Comparison of ENCODE assay signal across 9 cellular contexts in genomic region chr4:40662962-40663604, GRCh38. TPM values are rescaled to one million over a fixed set of nuclear protein-coding genes. Genes with fewer than 3 reads are reported as not detected.
DNase-seq lines count a peak whose midpoint lies in the region; ATAC-seq and TF ChIP-seq lines count a peak whose summit lies in the region.
"Had no signal": no experiment of that assay in that cellular context is flagged by ENCODE, and none has a peak within 500 bp of the region (broad histone marks: within the 10 kb centered on the region; RNA-seq: fewer than 3 reads in every experiment).

No MANE protein-coding gene starts in this region.

- H3K27ac Mint-ChIP-seq in activated CD4-positive, alpha-beta T cell treated with anti-CD3 and anti-CD28 coated beads, Interleukin-2, amount 10 ng/mL, durations not matched to agents 7 days and 5 days = no peak overlapping the region

- POLR2A ChIA-PET in activated CD4-positive, alpha-beta T cell treated with anti-CD3 and anti-CD28 coated beads, Interleukin-2, amount 10 ng/mL, durations not matched to agents 7 days and 5 days (lab: Charles Lee) = no interaction called here

- WGBS in body of pancreas, 2 donors = 8 to 18% methylated on average over 10 of the region's 10 CpGs

- CTCF ChIA-PET in activated CD4-positive, alpha-beta T cell treated with anti-CD3 and anti-CD28 coated beads, Interleukin-2, amount 10 ng/mL, durations not matched to agents 7 days and 5 days (lab: Charles Lee) = interaction anchor here (1.0 to 1.9 kb wide), 6 partner anchors 10 to 32 kb away, joined by 3 to 10 read pairs (median 4); no protein-coding TSS in a partner anchor

- no peak for TF ChIP-seq POLR2A in body of pancreas (IDR thresholded peaks at IDR 0.05)

- no peaks in the 10 kb centered on the region for H3K27me3 Mint-ChIP-seq in activated CD4-positive, alpha-beta T cell treated with anti-CD3 and anti-CD28 coated beads, Interleukin-2, amount 10 ng/mL, durations not matched to agents 7 days and 5 days

- H3K27me3 ChIP-seq in body of pancreas (no peaks in the 10 kb centered on the region), BE2C (no peaks in the 10 kb centered on the region)
- H3K27me3 ChIP-seq: BLaER1 treated with 17β-estradiol and CSF1 and Interleukin-3, amounts not matched to agents 10 nM and 100 nM had no signal

- H3K4me1 Mint-ChIP-seq in activated CD4-positive, alpha-beta T cell treated with anti-CD3 and anti-CD28 coated beads, Interleukin-2, amount 10 ng/mL, durations not matched to agents 7 days and 5 days = peaks cover 10% of the 10 kb centered on the region

- H3K36me3 Mint-ChIP-seq in activated CD4-positive, alpha-beta T cell treated with anti-CD3 and anti-CD28 coated beads, Interleukin-2, amount 10 ng/mL, durations not matched to agents 7 days and 5 days (ENCODE audit: low read depth) = no peaks in the 10 kb centered on the region

- no peak for TF ChIP-seq CTCF in body of pancreas (IDR thresholded peaks at IDR 0.05)
- TF ChIP-seq CTCF in retinal pigment epithelial cell (conservative IDR thresholded peaks at IDR 0.05; ENCODE audit: low read depth, low read length) = no peak
- TF ChIP-seq CTCF in BE2C (IDR thresholded peaks at IDR 0.05; ENCODE audit: low read depth, low read length) = no peak

- H3K9me3 ChIP-seq in body of pancreas (no peaks in the 10 kb centered on the region), BE2C (no peaks in the 10 kb centered on the region)
- H3K9me3 ChIP-seq: BLaER1 treated with 17β-estradiol and CSF1 and Interleukin-3, amounts not matched to agents 10 nM and 100 nM had no signal

- H3K9me3 Mint-ChIP-seq in activated CD4-positive, alpha-beta T cell treated with anti-CD3 and anti-CD28 coated beads, Interleukin-2, amount 10 ng/mL, durations not matched to agents 7 days and 5 days = peaks cover 2% of the 10 kb centered on the region

- no peak overlapping the region for H3K4me3 Mint-ChIP-seq in activated CD4-positive, alpha-beta T cell treated with anti-CD3 and anti-CD28 coated beads, Interleukin-2, amount 10 ng/mL, durations not matched to agents 7 days and 5 days

- ATAC-seq in HG02642 (IDR thresholded peaks at IDR 0.05; ENCODE audit: poor library complexity, unreplicated experiment) (peak; percentile 76), body of pancreas (peak; percentile 63), HG03097 (IDR thresholded peaks at IDR 0.05; ENCODE audit: low FRiP score, unreplicated experiment) (no peak)

- no peak overlapping the region for H3K4me3 ChIP-seq in body of pancreas
- no peak overlapping the region for H3K4me3 ChIP-seq in retinal pigment epithelial cell (ENCODE audit: low read length)
- H3K4me3 ChIP-seq in BE2C (ENCODE audit: low read depth, low read length) = no peak overlapping the region
- H3K4me3 ChIP-seq: BLaER1 treated with 17β-estradiol and CSF1 and Interleukin-3, amounts not matched to agents 10 nM and 100 nM had no signal

- peak; percentile 73 for DNase-seq in activated CD4-positive, alpha-beta T cell treated with anti-CD3 and anti-CD28 coated beads for 48 hours
- DNase-seq in activated CD4-positive, alpha-beta T cell treated with anti-CD3 and anti-CD28 coated beads, Interleukin-2, amount 10 ng/mL, durations not matched to agents 7 days and 5 days = no peak
- DNase-seq in NCI-H2029 treated with DMSO at 0.1 percent for 48 hours (lab: John Stamatoyannopoulos, UW) (peak; percentile 98), body of pancreas (peak; percentile 23 to 41 (median 28)), retinal pigment epithelial cell (ENCODE audit: low read depth) (peak; percentile 64), BE2C (no peak)

- H3K4me1 ChIP-seq in body of pancreas (peaks cover 11% of the 10 kb centered on the region), BE2C (no peaks in the 10 kb centered on the region)

- no peaks in the 10 kb centered on the region for H3K36me3 ChIP-seq in body of pancreas (replicated peaks in 1 of 2; ENCODE audit: insufficient read depth in 1 of 2, low read depth in 2 of 2)
- no peaks in the 10 kb centered on the region for H3K36me3 ChIP-seq in BE2C
- H3K36me3 ChIP-seq: BLaER1 treated with 17β-estradiol and CSF1 and Interleukin-3, amounts not matched to agents 10 nM and 100 nM had no signal

- peak overlapping the region in 2 of 4 donors; percentile 32 to 51 for H3K27ac ChIP-seq in body of pancreas
- H3K27ac ChIP-seq: BLaER1 treated with 17β-estradiol and CSF1 and Interleukin-3, amounts not matched to agents 10 nM and 100 nM had no signal

- intact Hi-C loops in body of pancreas (cut with DNase I) = no loop called here

RNA-seq across cellular contexts. Expression of gene RBM47, which starts 33.4 kb away (rescaled TPM):
- total RNA-seq in activated CD4-positive, alpha-beta T cell treated with anti-CD3 and anti-CD28 coated beads, Interleukin-2, amount 10 ng/mL, durations not matched to agents 7 days and 5 days = 1 to 10 TPM in 1 of 2 experiments, under 1 TPM in 1; 0.92 to 1.0 TPM
- 10 to 100 TPM; 79.9 to 99.5 TPM for total RNA-seq in body of pancreas
- polyA plus RNA-seq in BE2C (2012; ENCODE audit: insufficient read depth, insufficient read length, low read depth) = not detected

Comparison
In these comparisons a context has a peak if more than half of its experiments do, and no peak if none do; other contexts are left out.
1. DNase-seq: peak in activated CD4-positive, alpha-beta T cell treated with anti-CD3 and anti-CD28 coated beads for 48 hours (single experiment), NCI-H2029 treated with DMSO at 0.1 percent for 48 hours (single experiment), body of pancreas (4 of 4) and retinal pigment epithelial cell (single experiment); none in activated CD4-positive, alpha-beta T cell treated with anti-CD3 and anti-CD28 coated beads, Interleukin-2, amount 10 ng/mL, durations not matched to agents 7 days and 5 days (single experiment) and BE2C (single experiment).
2. RNA of gene RBM47, which starts 33.4 kb away (total RNA-seq): 79.9 to 99.5 TPM in body of pancreas; 0.92 to 1.0 TPM in activated CD4-positive, alpha-beta T cell treated with anti-CD3 and anti-CD28 coated beads, Interleukin-2, amount 10 ng/mL, durations not matched to agents 7 days and 5 days; every median in the first group is over 10 times any median in the second.